ENCODE assay signal across 7 cellular contexts in the genomic region with DNA sequence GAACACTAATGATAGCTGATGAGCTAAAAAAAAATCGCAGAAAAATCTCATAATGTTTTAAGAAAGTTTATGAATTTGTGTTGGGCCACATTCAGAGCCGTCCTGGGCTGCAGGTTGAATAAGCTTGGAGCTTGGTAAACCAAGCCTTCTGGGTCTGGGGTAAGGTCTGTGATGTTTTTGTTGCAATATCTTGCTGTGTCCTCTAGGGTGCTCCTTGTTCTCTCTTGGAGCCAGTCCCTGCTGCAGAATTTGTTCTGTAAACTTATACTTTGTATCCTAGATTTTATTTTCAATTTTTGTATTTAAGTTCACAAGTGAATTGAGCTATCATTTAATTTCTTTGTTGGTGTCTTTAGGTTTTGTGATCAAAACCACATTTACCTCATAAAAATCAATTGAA.
DNase-seq lines count a peak whose midpoint lies in the region; ATAC-seq and TF ChIP-seq lines count a peak whose summit lies in the region.

No MANE protein-coding gene starts in this region.

- intact Hi-C loops in mucosa of descending colon (cut with DNase I, micrococcal nuclease) (no loop called here), cardiac septum (cut with DNase I) (no loop called here)

- ATAC-seq in GM18858 (IDR thresholded peaks at IDR 0.05; ENCODE audit: unreplicated experiment) (peak; percentile 68), HG02938 (IDR thresholded peaks at IDR 0.05; ENCODE audit: unreplicated experiment) (peak; percentile 85), mucosa of descending colon (peak; percentile 36)

- H3K4me1 ChIP-seq in mucosa of descending colon (ENCODE audit: low read depth), result no peaks in the 10 kb centered on the region

- no peaks in the 10 kb centered on the region for H3K9me3 ChIP-seq in mucosa of descending colon

- no peaks in the 10 kb centered on the region for H3K36me3 ChIP-seq in mucosa of descending colon (ENCODE audit: low read depth)

- TF ChIP-seq CTCF in VCaP (conservative IDR thresholded peaks at IDR 0.05) (peak; percentile 66), mucosa of descending colon (IDR thresholded peaks at IDR 0.05) (no peak)

- no peak overlapping the region for H3K27ac ChIP-seq in VCaP

- H3K4me3 ChIP-seq in mucosa of descending colon, result no peak overlapping the region

- DNase-seq in mucosa of descending colon (no peak), NCI-H146 (lab: John Stamatoyannopoulos, UW) (no peak), amygdala (lab: John Stamatoyannopoulos, UW) (no peak), cardiac septum (ENCODE audit: low spot score) (no peak)
